ENCODE assay signal across 13 cellular contexts in the genomic region with DNA sequence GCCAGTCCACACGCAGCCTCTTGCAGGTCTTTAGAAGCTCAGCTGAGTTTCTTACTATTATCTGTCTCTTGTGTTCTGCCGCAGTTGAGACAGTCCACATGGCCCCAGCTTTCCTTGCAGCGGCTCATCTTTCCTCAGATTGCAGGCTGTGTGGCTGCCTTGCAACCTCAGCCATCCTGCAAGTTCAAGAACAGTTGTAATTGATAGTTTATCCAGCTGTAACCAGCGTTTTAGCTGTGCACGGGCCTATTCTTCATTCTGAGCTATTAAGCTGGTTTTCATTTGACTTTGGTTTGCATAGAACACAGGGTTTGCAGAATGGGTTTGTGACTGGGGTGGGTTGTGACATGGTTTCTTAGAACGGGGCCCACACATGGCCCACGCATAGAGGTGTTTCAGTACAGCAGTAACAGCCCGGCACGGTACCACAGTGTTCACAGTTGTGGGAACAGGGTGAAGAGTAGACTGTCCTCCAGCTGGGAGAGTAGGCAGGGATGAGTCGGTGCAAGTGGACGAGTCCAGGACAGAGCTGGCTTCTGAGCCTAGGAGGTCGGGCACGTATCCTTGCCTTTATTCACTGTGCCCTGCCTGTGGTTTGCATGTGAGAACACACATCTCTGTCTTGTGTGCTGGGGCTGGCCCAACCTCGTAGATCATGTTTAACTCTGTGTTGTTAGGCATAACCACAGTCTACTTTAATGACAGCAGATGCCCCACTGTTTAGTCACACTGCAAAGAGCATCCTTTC.
A peak's percentile ranks its signal among the peaks of the same experiment; 100 is the strongest.
DNase-seq lines count a peak whose midpoint lies in the region; ATAC-seq, FAIRE-seq and TF ChIP-seq lines count a peak whose summit lies in the region.
"Had no signal": no experiment of that assay in that cellular context is flagged by ENCODE, and none has a peak within 500 bp of the region (broad histone marks: within the 10 kb centered on the region; RNA-seq: fewer than 3 reads in every experiment).

No MANE protein-coding gene starts in this region.

- peaks cover 26% of the 10 kb centered on the region for H3K4me1 Mint-ChIP-seq in HFFc6 (ENCODE audit: low read depth)

- H3K4me3 Mint-ChIP-seq in HFFc6: peak overlapping the region; percentile 28; the same call in 1 of the 2 replicates

- H3K27me3 Mint-ChIP-seq in HFFc6 (ENCODE audit: insufficient read depth): no peaks in the 10 kb centered on the region

- peak overlapping the region; percentile 80 for H3K27ac Mint-ChIP-seq in HFFc6

- no peak for FAIRE-seq in bronchial epithelial cell (lab: Jason Lieb, UNC)
- FAIRE-seq: GM18507 had no signal

- 0 out of 2 replicates have a peak, but pooled peaks cover 8% of the 10 kb centered on the region for H3K36me3 Mint-ChIP-seq in HFFc6 (ENCODE audit: low read depth)

- H3K27me3 ChIP-seq in bronchial epithelial cell (ENCODE audit: control insufficient read depth, insufficient read depth, low read length): no peaks in the 10 kb centered on the region
- H3K27me3 ChIP-seq: ascending aorta had no signal

- H3K9me3 Mint-ChIP-seq in HFFc6: no peaks in the 10 kb centered on the region

- TF ChIP-seq CTCF in HFFc6 (IDR thresholded peaks at IDR 0.05): no peak
- no peak for TF ChIP-seq CTCF in bronchial epithelial cell (IDR thresholded peaks at IDR 0.05; ENCODE audit: insufficient read depth, low read length, severe bottlenecking)

- ATAC-seq in GM18907 (IDR thresholded peaks at IDR 0.05; ENCODE audit: unreplicated experiment): no peak

- no peaks in the 10 kb centered on the region for H3K36me3 ChIP-seq in bronchial epithelial cell (ENCODE audit: control insufficient read depth, insufficient read depth, low read length)

- no peak overlapping the region for H3K4me3 ChIP-seq in bronchial epithelial cell (ENCODE audit: low read depth, low read length)
- H3K4me3 ChIP-seq: ascending aorta had no signal

- DNase-seq in AG08395 (ENCODE audit: low spot score): peak; percentile 73
- peak; percentile 83 for DNase-seq in HFFc6
- peak; percentile 15 for DNase-seq in bronchial epithelial cell (ENCODE audit: low read depth)
- peak; percentile 75 for DNase-seq in myocyte (ENCODE audit: low read depth)
- DNase-seq in middle frontal gyrus (ENCODE audit: extremely low spot score, low spot score): no peak
- no peak for DNase-seq in CD1c-positive myeloid dendritic cell (ENCODE audit: extremely low spot score)
- DNase-seq in NCI-H1092 treated with DMSO at 0.1 percent for 48 hours (lab: John Stamatoyannopoulos, UW): no peak
- DNase-seq: activated CD4-positive, alpha-beta T cell treated with anti-CD3 and anti-CD28 coated beads for 1 hour; COR-L47; NCI-H1105 treated with DMSO at 0.1 percent for 48 hours had no signal

Comparison
In these comparisons a context has a peak if more than half of its experiments do, and no peak if none do; other contexts are left out.
1. DNase-seq: peak in AG08395 (single experiment), HFFc6 (single experiment), bronchial epithelial cell (single experiment) and myocyte (single experiment); none in middle frontal gyrus (single experiment), CD1c-positive myeloid dendritic cell (single experiment) and NCI-H1092 treated with DMSO at 0.1 percent for 48 hours (single experiment).